ENCODE assay signal across 8 cellular contexts in the genomic region with DNA sequence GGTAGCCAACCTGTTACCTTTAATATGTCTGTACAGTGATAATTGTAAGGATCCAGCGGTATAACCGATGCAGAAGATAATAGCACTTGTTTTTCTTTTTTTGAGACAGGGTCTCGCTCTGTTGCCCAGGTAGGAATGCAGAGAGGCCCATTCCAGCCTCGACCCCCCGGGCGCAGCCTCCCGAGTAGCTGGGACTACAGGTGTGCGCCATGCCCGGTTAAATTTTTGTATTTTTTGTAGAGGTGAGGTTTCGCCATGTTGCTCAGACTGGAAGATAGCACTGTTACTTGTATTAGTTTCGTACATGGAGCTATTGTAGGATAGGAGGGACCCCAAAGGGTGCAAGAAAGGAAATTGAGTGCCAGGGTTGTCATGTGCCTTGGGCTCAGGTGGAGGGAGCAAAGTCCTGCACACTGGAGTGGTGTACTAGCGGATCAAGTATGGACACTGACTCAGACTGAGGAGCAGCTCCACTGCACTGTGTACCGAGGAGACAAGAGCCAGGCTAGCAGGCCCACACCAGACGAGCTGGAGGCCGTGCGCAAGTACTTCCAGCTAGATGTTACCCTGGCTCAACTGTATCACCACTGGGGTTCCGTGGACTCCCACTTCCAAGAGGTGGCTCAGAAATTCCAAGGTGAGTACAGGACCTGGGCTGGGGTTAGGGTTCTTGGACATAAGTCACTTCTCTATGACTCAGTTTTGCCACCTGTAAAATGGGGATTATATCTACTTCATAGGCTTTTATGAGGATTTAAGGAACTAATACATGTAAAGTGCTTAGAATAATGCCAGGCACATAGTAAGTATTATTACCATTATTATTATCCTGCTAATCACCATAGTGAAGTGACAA. TPM values are rescaled to one million over a fixed set of nuclear protein-coding genes. Genes with fewer than 3 reads are reported as not detected.
A peak's percentile ranks its signal among the peaks of the same experiment; 100 is the strongest.
DNase-seq lines count a peak whose midpoint lies in the region; ATAC-seq lines count a peak whose summit lies in the region.

No MANE protein-coding gene starts in this region.

- CTCF ChIA-PET in CD8-positive, alpha-beta memory T cell (lab: Charles Lee), result interaction anchor here (0.6 to 1.9 kb wide), 5 partner anchors 18 to 89 kb away, joined by 3 to 5 read pairs (median 4); partner anchors contain the start of genes ARPC4 and TADA3

- no peak for DNase-seq in CD8-positive, alpha-beta memory T cell
- DNase-seq in MG63 (no peak), caudate nucleus (lab: John Stamatoyannopoulos, UW) (peak in 1 of 61 donors; percentile 32), mucosa of gallbladder (ENCODE audit: low spot score) (peak; percentile 56), NCI-H1105 treated with DMSO at 0.1 percent for 48 hours (lab: John Stamatoyannopoulos, UW) (no peak), middle frontal gyrus (ENCODE audit: extremely low spot score, low spot score) (no peak), cortex of kidney (lab: John Stamatoyannopoulos, UW) (no peak)

- H3K36me3 Mint-ChIP-seq in CD8-positive, alpha-beta memory T cell, result peaks cover 0 to 78% (median 10%) of the 10 kb centered on the region in 3 donors

- H3K9me3 Mint-ChIP-seq in CD8-positive, alpha-beta memory T cell, result peaks cover 0 to 2% (median 0%) of the 10 kb centered on the region in 5 donors

- H3K4me1 ChIP-seq in CD8-positive, alpha-beta memory T cell (ENCODE audit: insufficient read depth, low read length), result peaks cover 33% of the 10 kb centered on the region

- peaks cover 0 to 4% of the 10 kb centered on the region in 2 donors for H3K27me3 Mint-ChIP-seq in CD8-positive, alpha-beta memory T cell

- H3K4me1 Mint-ChIP-seq in CD8-positive, alpha-beta memory T cell, result peaks cover 39 to 58% (median 49%) of the 10 kb centered on the region in 3 donors

- H3K27ac ChIP-seq in CD8-positive, alpha-beta memory T cell (ENCODE audit: low read depth, low read length), result peak overlapping the region; percentile 76
- H3K27ac ChIP-seq in caudate nucleus (ENCODE audit: low read depth, low read length), result peak overlapping the region; percentile 95

- POLR2A ChIA-PET in CD8-positive, alpha-beta memory T cell (lab: Charles Lee), result interaction anchor here (1.2 to 2.5 kb wide), 3 partner anchors 19 to 93 kb away, joined by 4 to 23 read pairs (median 5); partner anchors contain the start of genes ARPC4, BRPF1 and RPUSD3

- peak overlapping the region; percentile 91 to 97 (median 94) for H3K4me3 Mint-ChIP-seq in CD8-positive, alpha-beta memory T cell

- H3K27ac Mint-ChIP-seq in CD8-positive, alpha-beta memory T cell, result peak overlapping the region; percentile 40 to 98 (median 91)

- ATAC-seq in GM18907 (IDR thresholded peaks at IDR 0.05; ENCODE audit: unreplicated experiment), result no peak

- H3K36me3 ChIP-seq in CD8-positive, alpha-beta memory T cell (ENCODE audit: insufficient read depth, low read length), result peaks cover 16% of the 10 kb centered on the region
- peaks cover 16% of the 10 kb centered on the region for H3K36me3 ChIP-seq in MG63

- peak overlapping the region; percentile 95 for H3K4me3 ChIP-seq in CD8-positive, alpha-beta memory T cell (ENCODE audit: low read length)
- H3K4me3 ChIP-seq in MG63, result peak overlapping the region; percentile 61

- no peaks in the 10 kb centered on the region for H3K27me3 ChIP-seq in CD8-positive, alpha-beta memory T cell (ENCODE audit: insufficient read depth, low read length, poor library complexity, severe bottlenecking)
- H3K27me3 ChIP-seq in MG63, result no peaks in the 10 kb centered on the region

- no peaks in the 10 kb centered on the region for H3K9me3 ChIP-seq in CD8-positive, alpha-beta memory T cell (ENCODE audit: low read length)
- no peaks in the 10 kb centered on the region for H3K9me3 ChIP-seq in MG63

RNA-seq across cellular contexts. Expression of gene OGG1, which starts 1.0 kb away (rescaled TPM):
- 10 to 100 TPM; 30.5 to 32.1 TPM for total RNA-seq in CD8-positive, alpha-beta memory T cell
- 25.8 TPM for polyA plus RNA-seq in CD8-positive, alpha-beta memory T cell
- total RNA-seq in MG63 (2014; rRNA removed; shearing (Covaris generic); ENCODE audit: low replicate concordance), result 8.0 and 21.4 TPM in 2 replicates
- 37.6 TPM for total RNA-seq in mucosa of gallbladder

RNA-seq across cellular contexts. Expression of gene CAMK1, which starts 19.0 kb away (rescaled TPM):
- 10 to 100 TPM; 27.0 to 27.4 TPM for total RNA-seq in CD8-positive, alpha-beta memory T cell
- 2.9 TPM for polyA plus RNA-seq in CD8-positive, alpha-beta memory T cell
- total RNA-seq in MG63 (2014; rRNA removed; shearing (Covaris generic); ENCODE audit: low replicate concordance), result 2.7 and 5.0 TPM in 2 replicates
- 30.6 TPM for total RNA-seq in mucosa of gallbladder

RNA-seq across cellular contexts. Expression of gene BRPF1, which starts 19.2 kb away (rescaled TPM):
- total RNA-seq in CD8-positive, alpha-beta memory T cell, result 10 to 100 TPM; 46.8 to 50.2 TPM
- polyA plus RNA-seq in CD8-positive, alpha-beta memory T cell, result 27.0 TPM
- 4.9 and 7.0 TPM in 2 replicates for total RNA-seq in MG63 (2014; rRNA removed; shearing (Covaris generic); ENCODE audit: low replicate concordance)
- total RNA-seq in mucosa of gallbladder, result 17.3 TPM

RNA-seq across cellular contexts. Expression of gene TADA3, which starts 41.5 kb away (rescaled TPM):
- 10 to 100 TPM; 57.0 to 58.8 TPM for total RNA-seq in CD8-positive, alpha-beta memory T cell
- polyA plus RNA-seq in CD8-positive, alpha-beta memory T cell, result 64.4 TPM
- 60.3 and 83.8 TPM in 2 replicates for total RNA-seq in MG63 (2014; rRNA removed; shearing (Covaris generic); ENCODE audit: low replicate concordance)
- 63.3 TPM for total RNA-seq in mucosa of gallbladder

RNA-seq across cellular contexts. Expression of gene ARPC4, which starts 42.1 kb away (rescaled TPM):
- 100 to 1,000 TPM; 309 to 319 TPM for total RNA-seq in CD8-positive, alpha-beta memory T cell
- polyA plus RNA-seq in CD8-positive, alpha-beta memory T cell, result 277 TPM
- total RNA-seq in MG63 (2014; rRNA removed; shearing (Covaris generic); ENCODE audit: low replicate concordance), result 125 and 175 TPM in 2 replicates
- 137 TPM for total RNA-seq in mucosa of gallbladder
